In the genomic region with DNA sequence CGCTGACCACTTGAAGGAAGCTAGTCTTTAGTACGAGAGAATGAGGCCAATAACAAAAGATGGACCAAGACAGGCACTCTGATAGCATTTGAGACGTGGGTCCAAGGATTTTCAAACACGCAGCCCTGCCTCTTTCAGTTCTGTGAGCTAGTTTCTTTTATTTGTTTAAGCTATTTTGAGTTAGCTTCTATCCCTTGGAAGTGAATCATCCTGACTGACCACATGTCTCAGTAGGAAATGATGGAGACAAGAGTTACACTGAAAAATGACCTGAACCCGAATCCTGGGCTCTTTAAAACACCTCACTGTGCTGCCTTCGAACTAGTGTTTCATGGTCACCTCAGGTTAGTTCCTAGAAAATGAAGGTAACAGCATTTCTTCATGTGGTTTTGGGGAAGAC, we compare ENCODE assay signal across 19 cellular contexts. TPM values are rescaled to one million over a fixed set of nuclear protein-coding genes. Genes with fewer than 3 reads are reported as not detected.
A peak's percentile ranks its signal among the peaks of the same experiment; 100 is the strongest.
DNase-seq lines count a peak whose midpoint lies in the region; ATAC-seq, FAIRE-seq and TF ChIP-seq lines count a peak whose summit lies in the region.
"Had no signal": no experiment of that assay in that cellular context is flagged by ENCODE, and none has a peak within 500 bp of the region (broad histone marks: within the 10 kb centered on the region; RNA-seq: fewer than 3 reads in every experiment).

No MANE protein-coding gene starts in this region.

- peak overlapping the region; percentile 30 for H3K4me3 ChIP-seq in WI38 (ENCODE audit: low read depth, low read length)
- no peak overlapping the region for H3K4me3 ChIP-seq in fibroblast of pulmonary artery (replicated peaks; ENCODE audit: low read depth, low read length)
- H3K4me3 ChIP-seq: transverse colon had no signal

- H3K4me1 Mint-ChIP-seq in natural killer cell treated with Interleukin-12 subunit alpha and Interleukin-12 subunit beta and Interleukin-15 and Interleukin-18, amount 100 ng/mL, for 72 hours (ENCODE audit: low read depth in 2 of 2): no peaks in the 10 kb centered on the region
- H3K4me1 Mint-ChIP-seq: activated B cell treated with CpG ODN at 0.5 μM for 24 hours; naive thymus-derived CD8-positive, alpha-beta T cell had no signal

- H3K9me3 Mint-ChIP-seq in natural killer cell treated with Interleukin-12 subunit alpha and Interleukin-12 subunit beta and Interleukin-15 and Interleukin-18, amount 100 ng/mL, for 72 hours: peaks cover under 1% of the 10 kb centered on the region
- H3K9me3 Mint-ChIP-seq: activated B cell treated with CpG ODN at 0.5 μM for 24 hours; CD8-positive, alpha-beta T cell; endodermal cell; naive thymus-derived CD8-positive, alpha-beta T cell had no signal

- no peak overlapping the region for H3K4me3 Mint-ChIP-seq in natural killer cell treated with Interleukin-12 subunit alpha and Interleukin-12 subunit beta and Interleukin-15 and Interleukin-18, amount 100 ng/mL, for 72 hours
- H3K4me3 Mint-ChIP-seq: activated B cell treated with CpG ODN at 0.5 μM for 24 hours; CD8-positive, alpha-beta T cell; endodermal cell; naive thymus-derived CD8-positive, alpha-beta T cell had no signal

- H3K27ac Mint-ChIP-seq in natural killer cell treated with Interleukin-12 subunit alpha and Interleukin-12 subunit beta and Interleukin-15 and Interleukin-18, amount 100 ng/mL, for 72 hours: no peak overlapping the region
- H3K27ac Mint-ChIP-seq: activated B cell treated with CpG ODN at 0.5 μM for 24 hours; CD8-positive, alpha-beta T cell; endodermal cell; naive thymus-derived CD8-positive, alpha-beta T cell had no signal

- DNase-seq in HT-29 (ENCODE audit: low spot score) (peak; percentile 29), fibroblast of pulmonary artery (ENCODE audit: low read depth) (peak; percentile 55), stromal cell of bone marrow (ENCODE audit: low read depth) (peak; percentile 35), Ammon's horn (ENCODE audit: low spot score) (no peak), GM12892 (ENCODE audit: insufficient read length) (no peak)
- no peak for DNase-seq in natural killer cell treated with Interleukin-12 subunit alpha and Interleukin-12 subunit beta and Interleukin-15 and Interleukin-18, amount 100 ng/mL, for 72 hours (ENCODE audit: low spot score)
- DNase-seq: activated B cell treated with CpG ODN at 0.5 μM for 24 hours; activated naive CD4-positive, alpha-beta T cell; CD8-positive, alpha-beta T cell; endodermal cell; head of caudate nucleus; left cardiac atrium; naive thymus-derived CD8-positive, alpha-beta T cell; retina; stimulated activated CD4-positive, alpha-beta T cell treated with anti-CD3 and anti-CD28 coated beads, Interleukin-2, amount 100 ng/mL, for 24 hours; SW 1271; transverse colon had no signal

- H3K27me3 Mint-ChIP-seq in natural killer cell treated with Interleukin-12 subunit alpha and Interleukin-12 subunit beta and Interleukin-15 and Interleukin-18, amount 100 ng/mL, for 72 hours: peaks cover 3 to 7% of the 10 kb centered on the region in 2 donors
- H3K27me3 Mint-ChIP-seq: activated B cell treated with CpG ODN at 0.5 μM for 24 hours had no signal

- TF ChIP-seq CTCF in WI38 (IDR thresholded peaks at IDR 0.05; ENCODE audit: low read depth, low read length) (no peak), fibroblast of pulmonary artery (IDR thresholded peaks at IDR 0.05; ENCODE audit: low read length, missing control alignments) (no peak)

- H3K36me3 Mint-ChIP-seq in natural killer cell treated with Interleukin-12 subunit alpha and Interleukin-12 subunit beta and Interleukin-15 and Interleukin-18, amount 100 ng/mL, for 72 hours: no peaks in the 10 kb centered on the region
- H3K36me3 Mint-ChIP-seq: CD8-positive, alpha-beta T cell; naive thymus-derived CD8-positive, alpha-beta T cell had no signal

- no peak for FAIRE-seq in GM12892 (lab: Jason Lieb, UNC)
- FAIRE-seq: G401.6 had no signal

- no peak for TF ChIP-seq POLR2A in GM12892 (IDR thresholded peaks at IDR 0.05; ENCODE audit: low read depth, low read length)

- no peak for ATAC-seq in natural killer cell treated with Interleukin-12 subunit alpha and Interleukin-12 subunit beta and Interleukin-15 and Interleukin-18, amount 100 ng/mL, for 72 hours
- ATAC-seq: CD8-positive, alpha-beta T cell; naive thymus-derived CD8-positive, alpha-beta T cell had no signal

RNA-seq across cellular contexts. Expression of gene TEK, which starts 9.9 kb away (rescaled TPM):
- total RNA-seq in HT-29 (2014; rRNA removed; shearing (Covaris generic)): 0.15 and 0.23 TPM in 2 replicates
- total RNA-seq in natural killer cell treated with Interleukin-12 subunit alpha and Interleukin-12 subunit beta and Interleukin-15 and Interleukin-18, amount 100 ng/mL, for 72 hours: not detected
- polyA plus RNA-seq in GM12892 (2012; ENCODE audit: missing spikeins): not detected
- total RNA-seq: activated B cell treated with CpG ODN at 0.5 μM for 24 hours; CD8-positive, alpha-beta T cell; naive thymus-derived CD8-positive, alpha-beta T cell had no signal
- polyA plus RNA-seq: naive thymus-derived CD8-positive, alpha-beta T cell had no signal

Comparison
In these comparisons a context has a peak if more than half of its experiments do, and no peak if none do; other contexts are left out.
1. DNase-seq: peak in HT-29 (single experiment), fibroblast of pulmonary artery (single experiment) and stromal cell of bone marrow (single experiment); none in natural killer cell treated with Interleukin-12 subunit alpha and Interleukin-12 subunit beta and Interleukin-15 and Interleukin-18, amount 100 ng/mL, for 72 hours (single experiment), Ammon's horn (single experiment) and GM12892 (single experiment).